1 cellular context compared by ENCODE assay signal in the genomic region with DNA sequence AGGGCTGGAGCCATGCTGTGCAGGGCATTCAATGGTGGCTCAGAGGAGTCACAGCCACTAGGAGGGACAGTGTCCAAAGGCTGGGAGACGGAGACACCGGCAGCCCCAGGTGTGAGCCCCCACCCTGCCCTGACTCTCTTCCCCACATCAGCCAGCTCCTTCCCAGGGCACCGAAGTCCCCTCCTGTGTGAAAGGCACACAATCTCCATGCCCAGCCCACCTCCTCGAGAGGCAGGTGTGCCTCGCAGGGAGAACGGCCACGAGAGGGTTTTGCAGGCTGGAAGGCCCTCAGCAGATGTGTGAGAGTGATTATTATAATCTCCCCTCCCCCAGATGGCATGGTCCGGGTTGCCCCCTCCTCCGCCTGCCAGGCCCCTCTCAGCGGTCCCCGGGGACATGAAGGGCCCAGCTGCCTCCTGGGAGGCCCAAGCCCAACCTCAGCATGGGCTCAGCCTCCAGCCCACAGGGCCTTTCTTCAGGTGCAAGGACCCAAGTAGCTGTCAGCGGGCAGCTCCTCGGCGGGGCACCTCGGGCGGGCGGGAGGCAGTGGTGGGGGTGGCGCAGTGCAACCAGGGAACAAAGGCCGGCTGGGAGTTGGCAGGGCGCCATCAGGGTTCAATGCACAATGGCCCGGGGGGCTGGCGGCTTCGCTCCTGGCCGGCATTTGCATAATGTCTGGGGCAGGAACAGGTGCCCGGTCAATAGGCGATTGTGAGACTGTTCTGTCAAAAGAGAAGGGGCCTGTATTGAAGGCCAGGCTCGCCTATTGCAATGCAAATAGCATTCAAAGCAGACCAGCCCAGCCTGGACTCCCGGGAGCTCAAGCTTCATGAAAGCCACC.
A peak's percentile ranks its signal among the peaks of the same experiment; 100 is the strongest.
TF ChIP-seq lines count a peak whose summit lies in the region.

No MANE protein-coding gene starts in this region.

TF ChIP-seq in HepG2, 621 proteins besides CTCF, POLR2A, EP300 and RAD21 (continued from another document and continues in another):
- TF ChIP-seq ZBTB38 (CRISPR knock-in tag; IDR thresholded peaks at IDR 0.05) (0 out of 2 replicates have a peak, but pooled peaks have one; percentile 16), ZHX1 (CRISPR knock-in tag; IDR thresholded peaks at IDR 0.05; ENCODE audit: low read depth) (no peak), ZNF501 (CRISPR knock-in tag; IDR thresholded peaks at IDR 0.05) (no peak), NR0B2 (CRISPR knock-in tag; IDR thresholded peaks at IDR 0.05) (no peak), ZNF235 (CRISPR knock-in tag; IDR thresholded peaks at IDR 0.05; ENCODE audit: borderline replicate concordance) (no peak), ZNF326 (CRISPR knock-in tag; IDR thresholded peaks at IDR 0.05; ENCODE audit: borderline replicate concordance) (no peak), HHEX (CRISPR knock-in tag; IDR thresholded peaks at IDR 0.05) (no peak), ZFP41 (CRISPR knock-in tag; IDR thresholded peaks at IDR 0.05; ENCODE audit: borderline replicate concordance) (no peak), HOXA3 (CRISPR knock-in tag; IDR thresholded peaks at IDR 0.05) (0 out of 2 replicates have a peak, but pooled peaks have one; percentile 35), KLF15 (CRISPR knock-in tag; IDR thresholded peaks at IDR 0.05; ENCODE audit: borderline replicate concordance) (no peak), ZNF205 (CRISPR knock-in tag; IDR thresholded peaks at IDR 0.05) (0 out of 2 replicates have a peak, but pooled peaks have one; percentile 12), NFAT5 (CRISPR knock-in tag; IDR thresholded peaks at IDR 0.05) (no peak), ZNF280B (CRISPR knock-in tag; IDR thresholded peaks at IDR 0.05; ENCODE audit: borderline replicate concordance) (0 out of 2 replicates have a peak, but pooled peaks have one; percentile 13), TBX2 (CRISPR knock-in tag; IDR thresholded peaks at IDR 0.05; ENCODE audit: borderline replicate concordance) (peak; percentile 38; the same call in 1 of the 2 replicates), LBX2 (CRISPR knock-in tag; IDR thresholded peaks at IDR 0.05; ENCODE audit: borderline replicate concordance) (no peak), ZIK1 (CRISPR knock-in tag; IDR thresholded peaks at IDR 0.05; ENCODE audit: borderline replicate concordance, low read depth) (no peak), ZNF597 (CRISPR knock-in tag; IDR thresholded peaks at IDR 0.05) (no peak), ZNF382 (CRISPR knock-in tag; IDR thresholded peaks at IDR 0.05; ENCODE audit: borderline replicate concordance) (no peak), PPARG (CRISPR knock-in tag; conservative IDR thresholded peaks at IDR 0.05) (no peak), ZNF713 (CRISPR knock-in tag; IDR thresholded peaks at IDR 0.05) (no peak), MXI1 (IDR thresholded peaks at IDR 0.05; ENCODE audit: borderline replicate concordance, low read depth, low read length) (no peak), GTF2F1 (IDR thresholded peaks at IDR 0.05; ENCODE audit: low read length) (no peak), KLF16 (CRISPR knock-in tag; IDR thresholded peaks at IDR 0.05) (no peak), ZNF546 (CRISPR knock-in tag; conservative IDR thresholded peaks at IDR 0.05) (no peak), ZNF430 (CRISPR knock-in tag; IDR thresholded peaks at IDR 0.05) (no peak)
- TF ChIP-seq, protein P1, sequence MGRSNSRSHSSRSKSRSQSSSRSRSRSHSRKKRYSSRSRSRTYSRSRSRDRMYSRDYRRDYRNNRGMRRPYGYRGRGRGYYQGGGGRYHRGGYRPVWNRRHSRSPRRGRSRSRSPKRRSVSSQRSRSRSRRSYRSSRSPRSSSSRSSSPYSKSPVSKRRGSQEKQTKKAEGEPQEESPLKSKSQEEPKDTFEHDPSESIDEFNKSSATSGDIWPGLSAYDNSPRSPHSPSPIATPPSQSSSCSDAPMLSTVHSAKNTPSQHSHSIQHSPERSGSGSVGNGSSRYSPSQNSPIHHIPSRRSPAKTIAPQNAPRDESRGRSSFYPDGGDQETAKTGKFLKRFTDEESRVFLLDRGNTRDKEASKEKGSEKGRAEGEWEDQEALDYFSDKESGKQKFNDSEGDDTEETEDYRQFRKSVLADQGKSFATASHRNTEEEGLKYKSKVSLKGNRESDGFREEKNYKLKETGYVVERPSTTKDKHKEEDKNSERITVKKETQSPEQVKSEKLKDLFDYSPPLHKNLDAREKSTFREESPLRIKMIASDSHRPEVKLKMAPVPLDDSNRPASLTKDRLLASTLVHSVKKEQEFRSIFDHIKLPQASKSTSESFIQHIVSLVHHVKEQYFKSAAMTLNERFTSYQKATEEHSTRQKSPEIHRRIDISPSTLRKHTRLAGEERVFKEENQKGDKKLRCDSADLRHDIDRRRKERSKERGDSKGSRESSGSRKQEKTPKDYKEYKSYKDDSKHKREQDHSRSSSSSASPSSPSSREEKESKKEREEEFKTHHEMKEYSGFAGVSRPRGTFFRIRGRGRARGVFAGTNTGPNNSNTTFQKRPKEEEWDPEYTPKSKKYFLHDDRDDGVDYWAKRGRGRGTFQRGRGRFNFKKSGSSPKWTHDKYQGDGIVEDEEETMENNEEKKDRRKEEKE (IDR thresholded peaks at IDR 0.05), result no peak
- TF ChIP-seq, protein P2, sequence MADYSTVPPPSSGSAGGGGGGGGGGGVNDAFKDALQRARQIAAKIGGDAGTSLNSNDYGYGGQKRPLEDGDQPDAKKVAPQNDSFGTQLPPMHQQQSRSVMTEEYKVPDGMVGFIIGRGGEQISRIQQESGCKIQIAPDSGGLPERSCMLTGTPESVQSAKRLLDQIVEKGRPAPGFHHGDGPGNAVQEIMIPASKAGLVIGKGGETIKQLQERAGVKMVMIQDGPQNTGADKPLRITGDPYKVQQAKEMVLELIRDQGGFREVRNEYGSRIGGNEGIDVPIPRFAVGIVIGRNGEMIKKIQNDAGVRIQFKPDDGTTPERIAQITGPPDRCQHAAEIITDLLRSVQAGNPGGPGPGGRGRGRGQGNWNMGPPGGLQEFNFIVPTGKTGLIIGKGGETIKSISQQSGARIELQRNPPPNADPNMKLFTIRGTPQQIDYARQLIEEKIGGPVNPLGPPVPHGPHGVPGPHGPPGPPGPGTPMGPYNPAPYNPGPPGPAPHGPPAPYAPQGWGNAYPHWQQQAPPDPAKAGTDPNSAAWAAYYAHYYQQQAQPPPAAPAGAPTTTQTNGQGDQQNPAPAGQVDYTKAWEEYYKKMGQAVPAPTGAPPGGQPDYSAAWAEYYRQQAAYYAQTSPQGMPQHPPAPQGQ (CRISPR knock-in tag; IDR thresholded peaks at IDR 0.05; ENCODE audit: borderline replicate concordance), result no peak
- TF ChIP-seq, protein P3, sequence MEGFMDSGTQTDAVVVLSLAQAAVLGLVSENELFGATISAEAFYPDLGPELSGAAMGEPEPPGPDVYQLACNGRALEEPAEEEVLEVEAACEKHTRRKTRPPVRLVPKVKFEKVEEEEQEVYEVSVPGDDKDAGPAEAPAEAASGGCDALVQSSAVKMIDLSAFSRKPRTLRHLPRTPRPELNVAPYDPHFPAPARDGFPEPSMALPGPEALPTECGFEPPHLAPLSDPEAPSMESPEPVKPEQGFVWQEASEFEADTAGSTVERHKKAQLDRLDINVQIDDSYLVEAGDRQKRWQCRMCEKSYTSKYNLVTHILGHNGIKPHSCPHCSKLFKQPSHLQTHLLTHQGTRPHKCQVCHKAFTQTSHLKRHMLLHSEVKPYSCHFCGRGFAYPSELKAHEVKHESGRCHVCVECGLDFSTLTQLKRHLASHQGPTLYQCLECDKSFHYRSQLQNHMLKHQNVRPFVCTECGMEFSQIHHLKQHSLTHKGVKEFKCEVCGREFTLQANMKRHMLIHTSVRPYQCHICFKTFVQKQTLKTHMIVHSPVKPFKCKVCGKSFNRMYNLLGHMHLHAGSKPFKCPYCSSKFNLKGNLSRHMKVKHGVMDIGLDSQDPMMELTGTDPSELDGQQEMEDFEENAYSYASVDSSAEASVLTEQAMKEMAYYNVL (CRISPR knock-in tag; IDR thresholded peaks at IDR 0.05; ENCODE audit: borderline replicate concordance), result no peak
- TF ChIP-seq, protein P4, sequence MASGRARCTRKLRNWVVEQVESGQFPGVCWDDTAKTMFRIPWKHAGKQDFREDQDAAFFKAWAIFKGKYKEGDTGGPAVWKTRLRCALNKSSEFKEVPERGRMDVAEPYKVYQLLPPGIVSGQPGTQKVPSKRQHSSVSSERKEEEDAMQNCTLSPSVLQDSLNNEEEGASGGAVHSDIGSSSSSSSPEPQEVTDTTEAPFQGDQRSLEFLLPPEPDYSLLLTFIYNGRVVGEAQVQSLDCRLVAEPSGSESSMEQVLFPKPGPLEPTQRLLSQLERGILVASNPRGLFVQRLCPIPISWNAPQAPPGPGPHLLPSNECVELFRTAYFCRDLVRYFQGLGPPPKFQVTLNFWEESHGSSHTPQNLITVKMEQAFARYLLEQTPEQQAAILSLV (CRISPR knock-in tag; IDR thresholded peaks at IDR 0.05; ENCODE audit: borderline replicate concordance), result 0 out of 2 replicates have a peak, but pooled peaks have one; percentile 18
